In genomic region chr12:25839470-25839869, GRCh38 we compare ENCODE assay signal across 1 cellular context.
TF ChIP-seq lines count a peak whose summit lies in the region.

No MANE protein-coding gene starts in this region.

TF ChIP-seq in K562, 482 proteins besides CTCF, POLR2A, EP300 and RAD21 (continued from another document):
- TF ChIP-seq, protein P1, sequence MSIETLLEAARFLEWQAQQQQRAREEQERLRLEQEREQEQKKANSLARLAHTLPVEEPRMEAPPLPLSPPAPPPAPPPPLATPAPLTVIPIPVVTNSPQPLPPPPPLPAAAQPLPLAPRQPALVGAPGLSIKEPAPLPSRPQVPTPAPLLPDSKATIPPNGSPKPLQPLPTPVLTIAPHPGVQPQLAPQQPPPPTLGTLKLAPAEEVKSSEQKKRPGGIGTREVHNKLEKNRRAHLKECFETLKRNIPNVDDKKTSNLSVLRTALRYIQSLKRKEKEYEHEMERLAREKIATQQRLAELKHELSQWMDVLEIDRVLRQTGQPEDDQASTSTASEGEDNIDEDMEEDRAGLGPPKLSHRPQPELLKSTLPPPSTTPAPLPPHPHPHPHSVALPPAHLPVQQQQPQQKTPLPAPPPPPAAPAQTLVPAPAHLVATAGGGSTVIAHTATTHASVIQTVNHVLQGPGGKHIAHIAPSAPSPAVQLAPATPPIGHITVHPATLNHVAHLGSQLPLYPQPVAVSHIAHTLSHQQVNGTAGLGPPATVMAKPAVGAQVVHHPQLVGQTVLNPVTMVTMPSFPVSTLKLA (conservative IDR thresholded peaks at IDR 0.05) = no peak
- TF ChIP-seq MAFG (tag; conservative IDR thresholded peaks at IDR 0.05) (peak; percentile 88), TCF7 (IDR thresholded peaks at IDR 0.05; ENCODE audit: borderline replicate concordance) (no peak), NFE2 (IDR thresholded peaks at IDR 0.05; ENCODE audit: low read depth) (peak; percentile 71), MLLT1 (IDR thresholded peaks at IDR 0.05) (no peak), MAFK (IDR thresholded peaks at IDR 0.05; ENCODE audit: low read length) (peak; percentile 52; the same call in 1 of the 2 replicates), C11orf30 (IDR thresholded peaks at IDR 0.05; ENCODE audit: low read depth) (peak; percentile 58; the same call in 1 of the 2 replicates), NCOA6 (IDR thresholded peaks at IDR 0.05) (no peak), SNIP1 (IDR thresholded peaks at IDR 0.05; ENCODE audit: low read depth) (no peak), RBFOX2 (IDR thresholded peaks at IDR 0.05; ENCODE audit: low read depth, low read length) (no peak), NFE2L1 (tag; IDR thresholded peaks at IDR 0.05; ENCODE audit: borderline replicate concordance, low read depth) (peak; percentile 79), LARP7 (IDR thresholded peaks at IDR 0.05) (no peak), PBX2 (CRISPR knock-in tag; IDR thresholded peaks at IDR 0.05; ENCODE audit: low read depth) (no peak), PBX2 (tag; conservative IDR thresholded peaks at IDR 0.05; ENCODE audit: low read depth) (peak; percentile 65), ZNF316 (IDR thresholded peaks at IDR 0.05) (peak; percentile 82), IRF9 (tag; IDR thresholded peaks at IDR 0.05) (no peak), FOSL1 (tag; conservative IDR thresholded peaks at IDR 0.05) (peak; percentile 31; the same call in 1 of the 2 replicates), CBX1 (IDR thresholded peaks at IDR 0.05; ENCODE audit: low read depth) (no peak), BHLHE40 (IDR thresholded peaks at IDR 0.05; ENCODE audit: low read length) (no peak), ZNF511 (CRISPR knock-in tag; IDR thresholded peaks at IDR 0.05) (no peak), MAFF (IDR thresholded peaks at IDR 0.05; ENCODE audit: low read length) (peak; percentile 19; the same call in 1 of the 2 replicates), EGR1 (conservative IDR thresholded peaks at IDR 0.05) (peak; percentile 30), BRD4 (IDR thresholded peaks at IDR 0.05) (no peak), CEBPZ (IDR thresholded peaks at IDR 0.05; ENCODE audit: borderline replicate concordance, low read depth, low read length) (no peak), ZNF3 (CRISPR knock-in tag; IDR thresholded peaks at IDR 0.05) (no peak)
TF ChIP-seq in K562: peak in this region for 13.
